14 cellular contexts compared by ENCODE assay signal in genomic region chr4:107854326-107855030, GRCh38. TPM values are rescaled to one million over a fixed set of nuclear protein-coding genes. Genes with fewer than 3 reads are reported as not detected.
DNase-seq lines count a peak whose midpoint lies in the region; ATAC-seq, FAIRE-seq and TF ChIP-seq lines count a peak whose summit lies in the region.
"Had no signal": no experiment of that assay in that cellular context is flagged by ENCODE, and none has a peak within 500 bp of the region (broad histone marks: within the 10 kb centered on the region; RNA-seq: fewer than 3 reads in every experiment).

No MANE protein-coding gene starts in this region.

- DNase-seq in H54 (ENCODE audit: insufficient read length, low spot score): no peak
- peak; percentile 51 for DNase-seq in astrocyte of the spinal cord (ENCODE audit: low read depth, low spot score)
- no peak for DNase-seq in left cardiac atrium
- DNase-seq in NK-92 (lab: John Stamatoyannopoulos, UW; ENCODE audit: unreplicated experiment): no peak
- no peak for DNase-seq in SIG-M5 treated with dmso at 0.1 percent for 504 hours (lab: John Stamatoyannopoulos, UW; ENCODE audit: unreplicated experiment)
- DNase-seq: activated CD4-positive, alpha-beta T cell treated with anti-CD3 and anti-CD28 coated beads, Interleukin-2, amount 10 ng/mL, durations not matched to agents 24 days and 14 days; Calu3; mesendoderm; NCI-H524 treated with DMSO at 0.1 percent for 48 hours; retina had no signal

- no peaks in the 10 kb centered on the region for H3K36me3 ChIP-seq in skeletal muscle tissue (ENCODE audit: control insufficient read depth in 3 of 3, insufficient read depth in 3 of 3, low read length in 3 of 3)

- no peaks in the 10 kb centered on the region for H3K27me3 ChIP-seq in skeletal muscle tissue (ENCODE audit: control insufficient read depth in 3 of 3, insufficient read depth in 3 of 3, low read length in 3 of 3)

- peak; percentile 35 to 78 for ATAC-seq in left cardiac atrium
- no peak for ATAC-seq in GM18502 (IDR thresholded peaks at IDR 0.05; ENCODE audit: poor library complexity, unreplicated experiment)
- no peak for ATAC-seq in GM18868 (IDR thresholded peaks at IDR 0.05; ENCODE audit: unreplicated experiment)
- ATAC-seq: GM12878 had no signal

- intact Hi-C loops in left cardiac atrium (cut with DNase I): loop anchor here in 1 of 2 donors (2.0 kb wide), 1 partner anchor 30 kb away; the partner anchor contains the start of gene SGMS2

- TF ChIP-seq CTCF in astrocyte of the spinal cord (IDR thresholded peaks at IDR 0.05; ENCODE audit: low read depth, low read length): no peak

- FAIRE-seq in H54 (lab: Jason Lieb, UNC): peak; percentile 41
- FAIRE-seq: GM12878 had no signal

- H3K9ac ChIP-seq in skeletal muscle tissue (ENCODE audit: low read depth in 1 of 3, low read length in 3 of 3): peak overlapping the region in 2 of 3 donors; percentile 3 to 54

- H3K9me3 ChIP-seq in skeletal muscle tissue (ENCODE audit: control insufficient read depth in 3 of 3, low read length in 3 of 3): no peaks in the 10 kb centered on the region

- peak overlapping the region; percentile 15 for H3K27ac ChIP-seq in skeletal muscle tissue (ENCODE audit: low read depth, low read length)

- H3K4me3 ChIP-seq in astrocyte of the spinal cord (ENCODE audit: low read depth, low read length) (no peak overlapping the region), skeletal muscle tissue (ENCODE audit: low read length in 3 of 3) (peak overlapping the region; percentile 39 to 60 (median 53))
- H3K4me3 ChIP-seq: GM12878 had no signal

- in situ Hi-C loops in astrocyte of the spinal cord (cut with HindIII; ENCODE audit: low sequenced_read_pairs): no loop called here

- peaks cover 14 to 18% (median 17%) of the 10 kb centered on the region in 3 donors for H3K4me1 ChIP-seq in skeletal muscle tissue (ENCODE audit: control insufficient read depth in 3 of 3, insufficient read depth in 3 of 3, low read length in 3 of 3)

- no peak for TF ChIP-seq POLR2A in H54 (IDR thresholded peaks at IDR 0.05; ENCODE audit: low read depth, low read length)

RNA-seq across cellular contexts. Expression of gene SGMS2, which starts 29.7 kb away (rescaled TPM):
- total RNA-seq in left cardiac atrium: 10 to 100 TPM; 27.5 to 39.6 TPM
- total RNA-seq in skeletal muscle tissue: 13.0 TPM

Comparison
In these comparisons a context has a peak if more than half of its experiments do, and no peak if none do; other contexts are left out.
1. ATAC-seq: peak in left cardiac atrium (2 of 2); none in GM18502 (single experiment) and GM18868 (single experiment).